Comparison of ENCODE assay signal across 21 cellular contexts in the genomic region with DNA sequence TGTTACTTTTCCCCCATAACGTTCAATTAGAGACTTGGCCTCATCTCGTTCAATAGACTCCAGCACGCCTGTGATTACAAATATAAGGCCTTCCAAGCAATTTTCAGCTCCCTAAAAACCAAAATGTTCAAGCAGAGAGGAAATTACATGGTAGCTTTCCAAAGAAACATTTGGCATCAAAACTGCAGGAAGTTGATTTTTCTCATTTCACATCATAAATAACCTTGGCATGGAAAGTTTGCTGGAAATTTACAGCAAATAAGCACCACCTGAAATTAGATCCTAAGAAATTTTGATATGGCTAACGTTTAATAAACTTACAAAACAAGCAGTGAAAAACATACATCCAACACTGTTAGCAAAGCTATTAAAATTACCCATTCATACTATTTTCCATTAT.
"Had no signal": no experiment of that assay in that cellular context is flagged by ENCODE, and none has a peak within 500 bp of the region (broad histone marks: within the 10 kb centered on the region; RNA-seq: fewer than 3 reads in every experiment).

No MANE protein-coding gene starts in this region.

- ATAC-seq: activated CD4-positive, CD25-positive, alpha-beta regulatory T cell treated with anti-CD3 and anti-CD28 coated beads, Interleukin-2, amount 50 U/mL, for 24 hours; activated naive CD4-positive, alpha-beta T cell treated with anti-CD3 and anti-CD28 coated beads, Interleukin-2, amount 50 U/mL, for 72 hours; activated T-cell treated with anti-CD3 and anti-CD28 coated beads, Interleukin-2, amount 50 U/mL, for 72 hours; effector memory CD8-positive, alpha-beta T cell; foreskin keratinocyte; left lobe of liver; right lobe of liver; stimulated activated naive CD8-positive, alpha-beta T cell treated with anti-CD3 and anti-CD28 coated beads, Interleukin-15, amount 100 ng/mL, for 72 hours had no signal

- H3K27me3 Mint-ChIP-seq: dendritic cell treated with granulocyte-macrophage colony-stimulating factor and Interleukin-4, amounts not matched to agents 40 ng/mL and 50 ng/mL, for 4 days; effector memory CD8-positive, alpha-beta T cell; progenitor cell of endocrine pancreas; stimulated activated naive CD8-positive, alpha-beta T cell treated with anti-CD3 and anti-CD28 coated beads, Interleukin-15, amount 100 ng/mL, for 72 hours; type B pancreatic cell had no signal

- H3K4me1 Mint-ChIP-seq: stimulated activated naive CD8-positive, alpha-beta T cell treated with anti-CD3 and anti-CD28 coated beads, Interleukin-15, amount 100 ng/mL, for 72 hours had no signal

- H3K27me3 ChIP-seq: foreskin keratinocyte, right lobe of liver had no signal

- H3K27ac Mint-ChIP-seq: dendritic cell treated with granulocyte-macrophage colony-stimulating factor and Interleukin-4, amounts not matched to agents 40 ng/mL and 50 ng/mL, for 4 days; effector memory CD8-positive, alpha-beta T cell; progenitor cell of endocrine pancreas; type B pancreatic cell had no signal

- H3K4me1 ChIP-seq: foreskin keratinocyte, right lobe of liver had no signal

- H3K9me3 ChIP-seq: right lobe of liver had no signal

- H3K4me3 Mint-ChIP-seq: activated T-cell treated with anti-CD3 and anti-CD28 coated beads, Interleukin-2, amount 50 U/mL, for 72 hours; dendritic cell treated with granulocyte-macrophage colony-stimulating factor and Interleukin-4, amounts not matched to agents 40 ng/mL and 50 ng/mL, for 4 days; effector memory CD8-positive, alpha-beta T cell; stimulated activated naive CD8-positive, alpha-beta T cell treated with anti-CD3 and anti-CD28 coated beads, Interleukin-15, amount 100 ng/mL, for 72 hours; type B pancreatic cell had no signal

- DNase-seq: activated CD4-positive, alpha-beta T cell treated with anti-CD3 and anti-CD28 coated beads, Interleukin-2, amount 50 U/mL, for 4 hours; activated effector memory CD4-positive, alpha-beta T cell treated with anti-CD3 and anti-CD28 coated beads, Interleukin-2, amount 50 U/mL, for 16 hours; activated T-cell treated with anti-CD3 and anti-CD28 coated beads, Interleukin-2, amount 50 U/mL, for 72 hours; effector memory CD8-positive, alpha-beta T cell; foreskin keratinocyte; hippocampal formation; islet precursor cell; mammary epithelial cell; midbrain; occipital lobe; right lobe of liver; small intestine; stimulated activated CD4-positive, alpha-beta T cell treated with anti-CD3 and anti-CD28 coated beads, Interleukin-4, amount 100 ng/mL, for 1 hour; stimulated activated naive CD8-positive, alpha-beta T cell treated with anti-CD3 and anti-CD28 coated beads, Interleukin-15, amount 100 ng/mL, for 72 hours had no signal

- H3K9me3 Mint-ChIP-seq: activated naive CD4-positive, alpha-beta T cell treated with anti-CD3 and anti-CD28 coated beads, Interleukin-2, amount 50 U/mL, for 72 hours; activated T-cell treated with anti-CD3 and anti-CD28 coated beads, Interleukin-2, amount 50 U/mL, for 72 hours; dendritic cell treated with granulocyte-macrophage colony-stimulating factor and Interleukin-4, amounts not matched to agents 40 ng/mL and 50 ng/mL, for 4 days; effector memory CD8-positive, alpha-beta T cell; stimulated activated naive CD8-positive, alpha-beta T cell treated with anti-CD3 and anti-CD28 coated beads, Interleukin-15, amount 100 ng/mL, for 72 hours; type B pancreatic cell had no signal

- H3K27ac ChIP-seq: epithelial cell of prostate, foreskin keratinocyte, right lobe of liver had no signal

- H3K4me3 ChIP-seq: right lobe of liver had no signal
